Comparison of ENCODE assay signal across 8 cellular contexts in genomic region chr20:266604-267562, GRCh38. TPM values are rescaled to one million over a fixed set of nuclear protein-coding genes. Genes with fewer than 3 reads are reported as not detected.
DNase-seq lines count a peak whose midpoint lies in the region; ATAC-seq, FAIRE-seq and TF ChIP-seq lines count a peak whose summit lies in the region.

No MANE protein-coding gene starts in this region.

- peak in 1 of 2 experiments; percentile 18; a peak in 1 of 4 replicates for TF ChIP-seq EP300 in HepG2 (IDR thresholded peaks at IDR 0.05; ENCODE audit: low read depth in 2 of 2, low read length in 2 of 2)
- TF ChIP-seq EP300 in HepG2 (CRISPR knock-in tag; IDR thresholded peaks at IDR 0.05; ENCODE audit: borderline replicate concordance), result peak; percentile 57; the same call in 1 of the 2 replicates

- peak overlapping the region; percentile 93 for H3K4me2 ChIP-seq in HepG2 (ENCODE audit: low read depth, low read length)

- CTCF ChIA-PET in activated CD4-positive, alpha-beta T cell treated with anti-CD3 and anti-CD28 coated beads for 36 hours (lab: Charles Lee), result interaction anchor here (0.5 to 4.6 kb wide), 40 partner anchors 8 to 188 kb away, joined by 3 to 29 read pairs (median 4); partner anchors contain the start of genes DEFB126, DEFB129, DEFB132 and TRIB3
- CTCF ChIA-PET in HepG2 (lab: Yijun Ruan, JAX; ENCODE audit: low intra/inter-chr PET ratio, low total read pairs), result interaction anchor here (0.7 to 2.4 kb wide), 6 partner anchors 8 to 64 kb away, joined by 3 to 19 read pairs (median 4); no protein-coding TSS in a partner anchor

- intact Hi-C loops in activated CD4-positive, alpha-beta T cell treated with anti-CD3 and anti-CD28 coated beads for 36 hours (cut with DNase I, micrococcal nuclease), result loop anchor here (1.0 to 2.0 kb wide), 5 partner anchors 23 to 63 kb away; partner anchors contain the start of gene C20orf96 (in 1 of the 2)
- intact Hi-C loops in colonic mucosa (cut with DNase I), result no loop called here
- intact Hi-C loops in HepG2 (cut with micrococcal nuclease; ENCODE audit: unreplicated experiment), result loop anchor here (2.0 kb wide), 2 partner anchors 58 to 64 kb away; no protein-coding TSS in a partner anchor

- ATAC-seq in GM19023 (IDR thresholded peaks at IDR 0.05; ENCODE audit: unreplicated experiment), result peak; percentile 81
- peak; percentile 90 for ATAC-seq in HG03280 (IDR thresholded peaks at IDR 0.05; ENCODE audit: unreplicated experiment)
- peak; percentile 96 for ATAC-seq in activated CD4-positive, alpha-beta T cell treated with anti-CD3 and anti-CD28 coated beads for 36 hours
- peak; percentile 89 for ATAC-seq in HepG2

- peak; percentile 99 for TF ChIP-seq RAD21 in HepG2 (CRISPR knock-in tag; IDR thresholded peaks at IDR 0.05)

- H3K27ac ChIP-seq in colonic mucosa (no peak overlapping the region), HepG2 (ENCODE audit: extremely low read length, insufficient read depth, low read length) (no peak overlapping the region)

- TF ChIP-seq CTCF in colonic mucosa (IDR thresholded peaks at IDR 0.05), result peak; percentile 97
- peak; percentile 100 for TF ChIP-seq CTCF in HepG2 (CRISPR knock-in tag; IDR thresholded peaks at IDR 0.05)

- H3K27ac Mint-ChIP-seq in activated CD4-positive, alpha-beta T cell treated with anti-CD3 and anti-CD28 coated beads for 36 hours, result peak overlapping the region; percentile 71

- H3K36me3 Mint-ChIP-seq in activated CD4-positive, alpha-beta T cell treated with anti-CD3 and anti-CD28 coated beads for 36 hours (ENCODE audit: low read depth), result no peaks in the 10 kb centered on the region

- H3K79me2 ChIP-seq in HepG2 (ENCODE audit: insufficient read depth, low read length), result no peaks in the 10 kb centered on the region

- in situ Hi-C loops in HepG2 (cut with HindIII; ENCODE audit: extremely low pct_ligation_motif_present, low pct_unique_long_range_greater_than_20kb), result no loop called here

- peak overlapping the region; percentile 91 for H2AFZ ChIP-seq in HepG2 (ENCODE audit: low read length)

- H3K4me3 ChIP-seq in colonic mucosa (peak overlapping the region; percentile 44), HepG2 (replicated peaks in 1 of 3; ENCODE audit: insufficient read depth in 1 of 3, low read depth in 2 of 3, low read length in 3 of 3) (peak overlapping the region; percentile 43 to 65 (median 44))

- peak overlapping the region; percentile 6 to 68 for H3K9ac ChIP-seq in colonic mucosa (ENCODE audit: low read depth in 2 of 2, low read length in 2 of 2)
- peak overlapping the region; percentile 41 for H3K9ac ChIP-seq in HepG2 (ENCODE audit: insufficient read depth, low read depth, low read length)

- BruUV-seq in HepG2 (replicated peaks; lab: Mats Ljungman, UMichigan), result TSS peak; percentile 78

- no peaks in the 10 kb centered on the region for H3K9me3 Mint-ChIP-seq in activated CD4-positive, alpha-beta T cell treated with anti-CD3 and anti-CD28 coated beads for 36 hours (ENCODE audit: low read depth)

- H3K4me3 Mint-ChIP-seq in activated CD4-positive, alpha-beta T cell treated with anti-CD3 and anti-CD28 coated beads for 36 hours, result peak overlapping the region; percentile 70

- no peaks in the 10 kb centered on the region for H3K9me3 ChIP-seq in colonic mucosa
- no peaks in the 10 kb centered on the region for H3K9me3 ChIP-seq in HepG2 (ENCODE audit: low read length)

- peak; percentile 86 for FAIRE-seq in HepG2 (lab: Jason Lieb, UNC)

- no peaks in the 10 kb centered on the region for H4K20me1 ChIP-seq in HepG2 (ENCODE audit: insufficient read depth, low read length)

- TF ChIP-seq POLR2A in HepG2 (IDR thresholded peaks at IDR 0.05; ENCODE audit: insufficient read depth in 1 of 2, low read depth in 2 of 2, low read length in 2 of 2), result peak; percentile 79 to 80

- H3K4me1 Mint-ChIP-seq in activated CD4-positive, alpha-beta T cell treated with anti-CD3 and anti-CD28 coated beads for 36 hours, result peaks cover 7% of the 10 kb centered on the region

- WGBS in HepG2 (ENCODE audit: low lambda C conversion rate), result 6% methylated on average over 43 of the region's 43 CpGs

- H3K36me3 ChIP-seq in colonic mucosa (no peaks in the 10 kb centered on the region), HepG2 (replicated peaks in 1 of 2; ENCODE audit: control insufficient read depth in 1 of 2, insufficient read depth in 2 of 2, low read length in 2 of 2) (no peaks in the 10 kb centered on the region)

- POLR2A ChIA-PET in activated CD4-positive, alpha-beta T cell treated with anti-CD3 and anti-CD28 coated beads for 36 hours (lab: Charles Lee), result no interaction called here
- POLR2A ChIA-PET in HepG2 (lab: Yijun Ruan, JAX), result interaction anchor here (1.0 to 1.9 kb wide), 8 partner anchors 9 to 62 kb away, joined by 3 to 6 read pairs (median 3); partner anchors contain the start of genes DEFB132, SOX12 and ZCCHC3

- DNase-seq in AML-193 (lab: John Stamatoyannopoulos, UW), result peak; percentile 72
- peak; percentile 72 to 90 for DNase-seq in NCI-H446 (lab: John Stamatoyannopoulos, UW)
- DNase-seq in activated CD4-positive, alpha-beta T cell treated with anti-CD3 and anti-CD28 coated beads for 36 hours, result peak; percentile 96
- DNase-seq in colonic mucosa, result peak; percentile 87
- DNase-seq in HepG2 (ENCODE audit: low spot score), result peak; percentile 92
- DNase-seq in stimulated activated CD4-positive, alpha-beta T cell treated with anti-CD3 and anti-CD28 coated beads, Interleukin-2, amount 100 ng/mL, for 4 hours (ENCODE audit: low read depth), result peak; percentile 80

- peaks cover 4% of the 10 kb centered on the region for H3K27me3 Mint-ChIP-seq in activated CD4-positive, alpha-beta T cell treated with anti-CD3 and anti-CD28 coated beads for 36 hours

- H3K4me1 ChIP-seq in colonic mucosa (no peaks in the 10 kb centered on the region), HepG2 (ENCODE audit: insufficient read depth, low read length) (peaks cover 9% of the 10 kb centered on the region)

- H3K27me3 ChIP-seq in colonic mucosa (no peaks in the 10 kb centered on the region), HepG2 (ENCODE audit: control insufficient read depth in 1 of 2, insufficient read depth in 2 of 2, low read length in 2 of 2) (peaks cover 8 to 35% of the 10 kb centered on the region in 2 experiments; a peak in 4 of 5 replicates)

RNA-seq across cellular contexts. Expression of gene DEFB132, which starts 9.4 kb away (rescaled TPM):
- not detected for total RNA-seq in activated CD4-positive, alpha-beta T cell treated with anti-CD3 and anti-CD28 coated beads for 36 hours
- total RNA-seq in colonic mucosa (not detected), HepG2 (2016; rRNA removed; fragmentation: Illumina TruSeq; extraction: Trizol) (not detected in 2 replicates)
- total RNA-seq in HepG2 (2016; cell fraction: cytosol; rRNA removed; fragmentation: Illumina TruSeq; extraction: Trizol; ENCODE audit: low read depth), result not detected in 2 replicates
- total RNA-seq in HepG2 (2016; cell fraction: insoluble cytoplasmic fraction; rRNA removed; fragmentation: Illumina TruSeq; extraction: Trizol), result not detected in 2 replicates
- not detected in 2 replicates for total RNA-seq in HepG2 (2016; cell fraction: membrane; rRNA removed; fragmentation: Illumina TruSeq; extraction: Trizol)
- not detected in 2 replicates for total RNA-seq in HepG2 (2016; cell fraction: nucleus; rRNA removed; fragmentation: Illumina TruSeq; extraction: Trizol)
- not detected in 2 replicates for polyA plus RNA-seq in HepG2 (2011; rRNA removed)
- polyA plus RNA-seq in HepG2 (2011; cell fraction: cytosol; rRNA removed), result not detected in 2 replicates
- polyA plus RNA-seq in HepG2 (2011; cell fraction: nucleus; rRNA removed), result not detected in 2 replicates
- not detected in 2 replicates for polyA plus RNA-seq in HepG2 (2012)
- not detected in 2 replicates for polyA plus RNA-seq in HepG2 (2016; cell fraction: cytosol; fragmentation: Illumina TruSeq; extraction: Trizol; ENCODE audit: low read depth)
- polyA plus RNA-seq in HepG2 (2016; cell fraction: insoluble cytoplasmic fraction; fragmentation: Illumina TruSeq; extraction: Trizol; ENCODE audit: low read depth), result not detected in 2 replicates
- not detected in 2 replicates for polyA plus RNA-seq in HepG2 (2016; cell fraction: membrane; fragmentation: Illumina TruSeq; extraction: Trizol; ENCODE audit: low read depth)
- not detected in 2 replicates for polyA plus RNA-seq in HepG2 (2016; cell fraction: nucleus; fragmentation: Illumina TruSeq; extraction: Trizol; ENCODE audit: insufficient read depth, low read depth)
- polyA minus RNA-seq in HepG2 (2011; rRNA and poly(A)+ RNA removed; ENCODE audit: low replicate concordance), result not detected in 2 replicates
- polyA minus RNA-seq in HepG2 (2011; cell fraction: cytosol; rRNA and poly(A)+ RNA removed), result not detected in 2 replicates
- not detected in 2 replicates for polyA minus RNA-seq in HepG2 (2011; cell fraction: nucleus; rRNA and poly(A)+ RNA removed)

RNA-seq across cellular contexts. Expression of gene C20orf96, which starts 23.7 kb away (rescaled TPM):
- 1 to 10 TPM; 7.0 to 8.1 TPM for total RNA-seq in activated CD4-positive, alpha-beta T cell treated with anti-CD3 and anti-CD28 coated beads for 36 hours
- total RNA-seq in colonic mucosa, result 1 to 10 TPM; 7.9 to 8.2 TPM
- 3.8 and 4.7 TPM in 2 replicates for total RNA-seq in HepG2 (2016; rRNA removed; fragmentation: Illumina TruSeq; extraction: Trizol)
- total RNA-seq in HepG2 (2016; cell fraction: cytosol; rRNA removed; fragmentation: Illumina TruSeq; extraction: Trizol; ENCODE audit: low read depth), result 0.51 and 1.3 TPM in 2 replicates
- 3.1 and 5.0 TPM in 2 replicates for total RNA-seq in HepG2 (2016; cell fraction: insoluble cytoplasmic fraction; rRNA removed; fragmentation: Illumina TruSeq; extraction: Trizol)
- 2.0 and 2.7 TPM in 2 replicates for total RNA-seq in HepG2 (2016; cell fraction: membrane; rRNA removed; fragmentation: Illumina TruSeq; extraction: Trizol)
- total RNA-seq in HepG2 (2016; cell fraction: nucleus; rRNA removed; fragmentation: Illumina TruSeq; extraction: Trizol), result 9.9 and 10.7 TPM in 2 replicates
- 18.2 and 20.6 TPM in 2 replicates for polyA plus RNA-seq in HepG2 (2011; rRNA removed)
- 10.7 and 11.6 TPM in 2 replicates for polyA plus RNA-seq in HepG2 (2011; cell fraction: cytosol; rRNA removed)
- polyA plus RNA-seq in HepG2 (2011; cell fraction: nucleus; rRNA removed), result 25.9 and 27.9 TPM in 2 replicates
- polyA plus RNA-seq in HepG2 (2012), result 17.5 and 20.7 TPM in 2 replicates
- 4.3 and 5.1 TPM in 2 replicates for polyA plus RNA-seq in HepG2 (2016; cell fraction: cytosol; fragmentation: Illumina TruSeq; extraction: Trizol; ENCODE audit: low read depth)
- 13.8 and 15.5 TPM in 2 replicates for polyA plus RNA-seq in HepG2 (2016; cell fraction: insoluble cytoplasmic fraction; fragmentation: Illumina TruSeq; extraction: Trizol; ENCODE audit: low read depth)
- polyA plus RNA-seq in HepG2 (2016; cell fraction: membrane; fragmentation: Illumina TruSeq; extraction: Trizol; ENCODE audit: low read depth), result 7.8 and 8.1 TPM in 2 replicates
- 37.7 and 37.8 TPM in 2 replicates for polyA plus RNA-seq in HepG2 (2016; cell fraction: nucleus; fragmentation: Illumina TruSeq; extraction: Trizol; ENCODE audit: insufficient read depth, low read depth)
- 1.7 and 6.2 TPM in 2 replicates for polyA minus RNA-seq in HepG2 (2011; rRNA and poly(A)+ RNA removed; ENCODE audit: low replicate concordance)
- 2.8 and 3.7 TPM in 2 replicates for polyA minus RNA-seq in HepG2 (2011; cell fraction: cytosol; rRNA and poly(A)+ RNA removed)
- polyA minus RNA-seq in HepG2 (2011; cell fraction: nucleus; rRNA and poly(A)+ RNA removed), result 16.1 and 18.5 TPM in 2 replicates

RNA-seq across cellular contexts. Expression of gene ZCCHC3, which starts 30.5 kb away (rescaled TPM):
- total RNA-seq in activated CD4-positive, alpha-beta T cell treated with anti-CD3 and anti-CD28 coated beads for 36 hours, result 10 to 100 TPM; 15.6 to 16.4 TPM
- total RNA-seq in colonic mucosa (10 to 100 TPM; 13.7 to 15.6 TPM), HepG2 (2016; rRNA removed; fragmentation: Illumina TruSeq; extraction: Trizol) (56.2 and 63.0 TPM in 2 replicates)
- total RNA-seq in HepG2 (2016; cell fraction: cytosol; rRNA removed; fragmentation: Illumina TruSeq; extraction: Trizol; ENCODE audit: low read depth), result 12.1 and 12.3 TPM in 2 replicates
- total RNA-seq in HepG2 (2016; cell fraction: insoluble cytoplasmic fraction; rRNA removed; fragmentation: Illumina TruSeq; extraction: Trizol), result 49.2 and 64.0 TPM in 2 replicates
- total RNA-seq in HepG2 (2016; cell fraction: membrane; rRNA removed; fragmentation: Illumina TruSeq; extraction: Trizol), result 45.3 and 47.4 TPM in 2 replicates
- total RNA-seq in HepG2 (2016; cell fraction: nucleus; rRNA removed; fragmentation: Illumina TruSeq; extraction: Trizol), result 28.6 and 30.4 TPM in 2 replicates
- 43.8 and 46.6 TPM in 2 replicates for polyA plus RNA-seq in HepG2 (2011; rRNA removed)
- 44.4 and 45.0 TPM in 2 replicates for polyA plus RNA-seq in HepG2 (2011; cell fraction: cytosol; rRNA removed)
- 21.2 and 22.1 TPM in 2 replicates for polyA plus RNA-seq in HepG2 (2011; cell fraction: nucleus; rRNA removed)
- polyA plus RNA-seq in HepG2 (2012), result 37.3 and 43.5 TPM in 2 replicates
- polyA plus RNA-seq in HepG2 (2016; cell fraction: cytosol; fragmentation: Illumina TruSeq; extraction: Trizol; ENCODE audit: low read depth), result 8.1 and 9.0 TPM in 2 replicates
- 75.7 and 81.5 TPM in 2 replicates for polyA plus RNA-seq in HepG2 (2016; cell fraction: insoluble cytoplasmic fraction; fragmentation: Illumina TruSeq; extraction: Trizol; ENCODE audit: low read depth)
- polyA plus RNA-seq in HepG2 (2016; cell fraction: membrane; fragmentation: Illumina TruSeq; extraction: Trizol; ENCODE audit: low read depth), result 37.6 and 38.3 TPM in 2 replicates
- 57.9 and 60.5 TPM in 2 replicates for polyA plus RNA-seq in HepG2 (2016; cell fraction: nucleus; fragmentation: Illumina TruSeq; extraction: Trizol; ENCODE audit: insufficient read depth, low read depth)
- 9.3 and 53.1 TPM in 2 replicates for polyA minus RNA-seq in HepG2 (2011; rRNA and poly(A)+ RNA removed; ENCODE audit: low replicate concordance)
- 31.3 and 34.6 TPM in 2 replicates for polyA minus RNA-seq in HepG2 (2011; cell fraction: cytosol; rRNA and poly(A)+ RNA removed)
- polyA minus RNA-seq in HepG2 (2011; cell fraction: nucleus; rRNA and poly(A)+ RNA removed), result 16.1 and 17.3 TPM in 2 replicates

RNA-seq across cellular contexts. Expression of gene DEFB129, which starts 39.8 kb away (rescaled TPM):
- total RNA-seq in activated CD4-positive, alpha-beta T cell treated with anti-CD3 and anti-CD28 coated beads for 36 hours, result not detected
- not detected for total RNA-seq in colonic mucosa
- not detected in 2 replicates for total RNA-seq in HepG2 (2016; rRNA removed; fragmentation: Illumina TruSeq; extraction: Trizol)
- total RNA-seq in HepG2 (2016; cell fraction: cytosol; rRNA removed; fragmentation: Illumina TruSeq; extraction: Trizol; ENCODE audit: low read depth), result not detected in 2 replicates
- not detected in 2 replicates for total RNA-seq in HepG2 (2016; cell fraction: insoluble cytoplasmic fraction; rRNA removed; fragmentation: Illumina TruSeq; extraction: Trizol)
- total RNA-seq in HepG2 (2016; cell fraction: membrane; rRNA removed; fragmentation: Illumina TruSeq; extraction: Trizol), result not detected in 2 replicates
- not detected in 2 replicates for total RNA-seq in HepG2 (2016; cell fraction: nucleus; rRNA removed; fragmentation: Illumina TruSeq; extraction: Trizol)
- not detected in 2 replicates for polyA plus RNA-seq in HepG2 (2011; rRNA removed)
- not detected in 2 replicates for polyA plus RNA-seq in HepG2 (2011; cell fraction: cytosol; rRNA removed)
- not detected in 2 replicates for polyA plus RNA-seq in HepG2 (2011; cell fraction: nucleus; rRNA removed)
- not detected in 2 replicates for polyA plus RNA-seq in HepG2 (2012)
- polyA plus RNA-seq in HepG2 (2016; cell fraction: cytosol; fragmentation: Illumina TruSeq; extraction: Trizol; ENCODE audit: low read depth), result not detected in 2 replicates
- polyA plus RNA-seq in HepG2 (2016; cell fraction: insoluble cytoplasmic fraction; fragmentation: Illumina TruSeq; extraction: Trizol; ENCODE audit: low read depth), result not detected in 2 replicates
- not detected in 2 replicates for polyA plus RNA-seq in HepG2 (2016; cell fraction: membrane; fragmentation: Illumina TruSeq; extraction: Trizol; ENCODE audit: low read depth)
- not detected in 2 replicates for polyA plus RNA-seq in HepG2 (2016; cell fraction: nucleus; fragmentation: Illumina TruSeq; extraction: Trizol; ENCODE audit: insufficient read depth, low read depth)
- not detected in 2 replicates for polyA minus RNA-seq in HepG2 (2011; rRNA and poly(A)+ RNA removed; ENCODE audit: low replicate concordance)
- not detected in 2 replicates for polyA minus RNA-seq in HepG2 (2011; cell fraction: cytosol; rRNA and poly(A)+ RNA removed)
- not detected in 2 replicates for polyA minus RNA-seq in HepG2 (2011; cell fraction: nucleus; rRNA and poly(A)+ RNA removed)

RNA-seq across cellular contexts. Expression of gene SOX12, which starts 58.5 kb away (rescaled TPM):
- total RNA-seq in activated CD4-positive, alpha-beta T cell treated with anti-CD3 and anti-CD28 coated beads for 36 hours, result 1 to 10 TPM; 8.1 to 8.5 TPM
- total RNA-seq in colonic mucosa (1 to 10 TPM; 5.0 to 7.5 TPM), HepG2 (2016; rRNA removed; fragmentation: Illumina TruSeq; extraction: Trizol) (12.1 and 18.7 TPM in 2 replicates)
- 5.2 and 6.4 TPM in 2 replicates for total RNA-seq in HepG2 (2016; cell fraction: cytosol; rRNA removed; fragmentation: Illumina TruSeq; extraction: Trizol; ENCODE audit: low read depth)
- 10.8 and 18.0 TPM in 2 replicates for total RNA-seq in HepG2 (2016; cell fraction: insoluble cytoplasmic fraction; rRNA removed; fragmentation: Illumina TruSeq; extraction: Trizol)
- 19.3 and 22.7 TPM in 2 replicates for total RNA-seq in HepG2 (2016; cell fraction: membrane; rRNA removed; fragmentation: Illumina TruSeq; extraction: Trizol)
- 14.7 and 17.3 TPM in 2 replicates for total RNA-seq in HepG2 (2016; cell fraction: nucleus; rRNA removed; fragmentation: Illumina TruSeq; extraction: Trizol)
- polyA plus RNA-seq in HepG2 (2011; rRNA removed), result 10.0 and 11.5 TPM in 2 replicates
- 5.9 and 7.7 TPM in 2 replicates for polyA plus RNA-seq in HepG2 (2011; cell fraction: cytosol; rRNA removed)
- polyA plus RNA-seq in HepG2 (2011; cell fraction: nucleus; rRNA removed), result 33.8 and 40.6 TPM in 2 replicates
- polyA plus RNA-seq in HepG2 (2012), result 33.1 and 35.1 TPM in 2 replicates
- polyA plus RNA-seq in HepG2 (2016; cell fraction: cytosol; fragmentation: Illumina TruSeq; extraction: Trizol; ENCODE audit: low read depth), result 9.1 and 11.5 TPM in 2 replicates
- 37.4 and 47.0 TPM in 2 replicates for polyA plus RNA-seq in HepG2 (2016; cell fraction: insoluble cytoplasmic fraction; fragmentation: Illumina TruSeq; extraction: Trizol; ENCODE audit: low read depth)
- polyA plus RNA-seq in HepG2 (2016; cell fraction: membrane; fragmentation: Illumina TruSeq; extraction: Trizol; ENCODE audit: low read depth), result 35.3 and 38.7 TPM in 2 replicates
- polyA plus RNA-seq in HepG2 (2016; cell fraction: nucleus; fragmentation: Illumina TruSeq; extraction: Trizol; ENCODE audit: insufficient read depth, low read depth), result 63.1 and 67.8 TPM in 2 replicates
- 2.4 and 12.0 TPM in 2 replicates for polyA minus RNA-seq in HepG2 (2011; rRNA and poly(A)+ RNA removed; ENCODE audit: low replicate concordance)
- 11.2 and 12.0 TPM in 2 replicates for polyA minus RNA-seq in HepG2 (2011; cell fraction: cytosol; rRNA and poly(A)+ RNA removed)
- 9.6 and 12.7 TPM in 2 replicates for polyA minus RNA-seq in HepG2 (2011; cell fraction: nucleus; rRNA and poly(A)+ RNA removed)
